In genomic region chr2:24045511-24046508, GRCh38 we compare ENCODE assay signal across 1 cellular context.
TF ChIP-seq lines count a peak whose summit lies in the region.

No MANE protein-coding gene starts in this region.

TF ChIP-seq in HepG2, 621 proteins besides CTCF, POLR2A, EP300 and RAD21 (continued from another document and continues in another):
- peak; percentile 77 for TF ChIP-seq PAXIP1 (CRISPR knock-in tag; conservative IDR thresholded peaks at IDR 0.05)
- TF ChIP-seq RNF219 (CRISPR knock-in tag; IDR thresholded peaks at IDR 0.05): 0 out of 2 replicates have a peak, but pooled peaks have one; percentile 69
- TF ChIP-seq ZNF775 (CRISPR knock-in tag; IDR thresholded peaks at IDR 0.05; ENCODE audit: borderline replicate concordance): no peak
- no peak for TF ChIP-seq MTF2 (CRISPR knock-in tag; IDR thresholded peaks at IDR 0.05; ENCODE audit: borderline replicate concordance)
- TF ChIP-seq ZNF382 (CRISPR knock-in tag; IDR thresholded peaks at IDR 0.05; ENCODE audit: borderline replicate concordance): no peak
- TF ChIP-seq ZNF138 (CRISPR knock-in tag; IDR thresholded peaks at IDR 0.05; ENCODE audit: low read depth): no peak
- no peak for TF ChIP-seq ATF4 (CRISPR knock-in tag; IDR thresholded peaks at IDR 0.05)
- TF ChIP-seq ZSCAN5A (CRISPR knock-in tag; IDR thresholded peaks at IDR 0.05; ENCODE audit: borderline replicate concordance): no peak
- no peak for TF ChIP-seq PAWR (CRISPR knock-in tag; IDR thresholded peaks at IDR 0.05; ENCODE audit: borderline replicate concordance)
- TF ChIP-seq ONECUT2 (CRISPR knock-in tag; IDR thresholded peaks at IDR 0.05): no peak
- TF ChIP-seq ERF (CRISPR knock-in tag; IDR thresholded peaks at IDR 0.05): 0 out of 2 replicates have a peak, but pooled peaks have one; percentile 19
- TF ChIP-seq ZNF850 (CRISPR knock-in tag; conservative IDR thresholded peaks at IDR 0.05): no peak
- TF ChIP-seq ZBTB8A (CRISPR knock-in tag; IDR thresholded peaks at IDR 0.05; ENCODE audit: borderline replicate concordance, low read depth): no peak
- no peak for TF ChIP-seq ZNF646 (CRISPR knock-in tag; IDR thresholded peaks at IDR 0.05)
- no peak for TF ChIP-seq JARID2 (CRISPR knock-in tag; IDR thresholded peaks at IDR 0.05; ENCODE audit: insufficient replicate concordance)
- TF ChIP-seq NCOR1 (IDR thresholded peaks at IDR 0.05; ENCODE audit: borderline replicate concordance, low read length): 0 out of 2 replicates have a peak, but pooled peaks have one; percentile 16
- no peak for TF ChIP-seq NFRKB (IDR thresholded peaks at IDR 0.05)
- no peak for TF ChIP-seq ZFYVE20 (CRISPR knock-in tag; IDR thresholded peaks at IDR 0.05; ENCODE audit: borderline replicate concordance, low read depth)
- peak; percentile 60 for TF ChIP-seq PHF5A (CRISPR knock-in tag; IDR thresholded peaks at IDR 0.05; ENCODE audit: low read depth, unreplicated experiment)
- TF ChIP-seq DMTF1 (CRISPR knock-in tag; IDR thresholded peaks at IDR 0.05): no peak
- no peak for TF ChIP-seq POGK (CRISPR knock-in tag; conservative IDR thresholded peaks at IDR 0.05)
- TF ChIP-seq NR2F6 (IDR thresholded peaks at IDR 0.05): 0 out of 2 replicates have a peak, but pooled peaks have one; percentile 7
- peak; percentile 8; the same call in 1 of the 2 replicates for TF ChIP-seq NR2F6 (CRISPR knock-in tag; IDR thresholded peaks at IDR 0.05)
- TF ChIP-seq DDIT3 (CRISPR knock-in tag; IDR thresholded peaks at IDR 0.05): no peak
- no peak for TF ChIP-seq TEAD2 (CRISPR knock-in tag; IDR thresholded peaks at IDR 0.05)
- TF ChIP-seq SATB2 (CRISPR knock-in tag; IDR thresholded peaks at IDR 0.05): no peak
- TF ChIP-seq ZNF101 (CRISPR knock-in tag; IDR thresholded peaks at IDR 0.05; ENCODE audit: borderline replicate concordance, low read depth): no peak
- no peak for TF ChIP-seq MXD1 (CRISPR knock-in tag; IDR thresholded peaks at IDR 0.05)
- no peak for TF ChIP-seq SMARCE1 (IDR thresholded peaks at IDR 0.05; ENCODE audit: borderline replicate concordance)
- no peak for TF ChIP-seq WIZ (CRISPR knock-in tag; IDR thresholded peaks at IDR 0.05)
- no peak for TF ChIP-seq RFX5 (IDR thresholded peaks at IDR 0.05; ENCODE audit: low read depth, low read length)
- no peak for TF ChIP-seq ZMAT3 (CRISPR knock-in tag; conservative IDR thresholded peaks at IDR 0.05)
- TF ChIP-seq ZNF280D (CRISPR knock-in tag; IDR thresholded peaks at IDR 0.05): no peak
- TF ChIP-seq HNF4G (IDR thresholded peaks at IDR 0.05; ENCODE audit: borderline replicate concordance, low read depth, low read length): peak; percentile 13; the same call in 1 of the 2 replicates
- no peak for TF ChIP-seq HNF4G (CRISPR knock-in tag; IDR thresholded peaks at IDR 0.05; ENCODE audit: borderline replicate concordance, low read depth)
